In genomic region chr18:9226463-9226862, GRCh38 we compare ENCODE assay signal across 23 cellular contexts.
"Had no signal": no experiment of that assay in that cellular context is flagged by ENCODE, and none has a peak within 500 bp of the region (broad histone marks: within the 10 kb centered on the region; RNA-seq: fewer than 3 reads in every experiment).

No MANE protein-coding gene starts in this region.

- H3K9me3 ChIP-seq: gastrocnemius medialis, lower lobe of right lung, right lobe of liver, thyroid gland, vagina had no signal

- H3K4me1 Mint-ChIP-seq: endodermal cell, nephron, neural progenitor cell had no signal

- H3K27me3 ChIP-seq: dorsolateral prefrontal cortex, gastrocnemius medialis, neural progenitor cell, right lobe of liver, stomach, thyroid gland, vagina had no signal

- H3K27ac ChIP-seq: dorsolateral prefrontal cortex, epithelial cell of prostate, gastrocnemius medialis, lower lobe of right lung, neural progenitor cell, parathyroid adenoma, right lobe of liver, stomach, thyroid gland, vagina had no signal

- H3K27ac Mint-ChIP-seq: endodermal cell, nephron, neural progenitor cell, progenitor cell of endocrine pancreas had no signal

- DNase-seq: dorsolateral prefrontal cortex; effector CD4-positive, alpha-beta T cell; endodermal cell; foreskin fibroblast; gastrocnemius medialis; head of caudate nucleus; left ventricle myocardium superior; lower lobe of right lung; right lobe of liver; small intestine; stimulated activated CD4-positive, alpha-beta T cell treated with anti-CD3 and anti-CD28 coated beads, Interleukin-15, amount 100 ng/mL, for 24 hours; stimulated activated CD4-positive, alpha-beta T cell treated with anti-CD3 and anti-CD28 coated beads, Interleukin-2, amount 100 ng/mL, for 48 hours; stimulated activated naive CD4-positive, alpha-beta T cell treated with Interleukin-2 at 50 U/mL for 16 hours; stomach; thyroid gland; trophoblast cell had no signal

- H3K4me3 Mint-ChIP-seq: endodermal cell, nephron, neural progenitor cell had no signal

- H3K27me3 Mint-ChIP-seq: progenitor cell of endocrine pancreas had no signal

- ATAC-seq: esophagus mucosa, gastrocnemius medialis, left ventricle myocardium superior, lower lobe of right lung, right lobe of liver had no signal
